In the genomic region with DNA sequence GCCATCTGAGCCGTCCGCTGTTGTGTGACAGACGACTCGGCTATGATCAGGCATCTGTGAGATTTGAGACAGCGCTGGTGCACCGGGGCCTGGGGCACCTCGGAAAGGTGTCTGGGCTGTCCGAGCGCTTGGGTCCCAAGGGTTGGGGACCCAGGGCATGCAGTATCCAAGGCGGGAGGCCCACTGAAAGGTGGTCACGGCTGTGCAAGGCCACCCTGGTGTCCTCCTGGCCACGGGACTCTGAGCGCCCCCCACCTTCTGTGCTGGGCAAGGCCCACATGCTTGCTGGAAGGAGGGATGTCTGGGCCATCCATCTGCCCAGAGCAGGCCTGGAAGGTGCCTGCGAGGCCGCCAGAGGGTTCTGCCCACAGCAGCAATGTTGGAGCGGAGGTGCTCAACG, we compare ENCODE assay signal across 21 cellular contexts. TPM values are rescaled to one million over a fixed set of nuclear protein-coding genes. Genes with fewer than 3 reads are reported as not detected.
"Had no signal": no experiment of that assay in that cellular context is flagged by ENCODE, and none has a peak within 500 bp of the region (broad histone marks: within the 10 kb centered on the region; RNA-seq: fewer than 3 reads in every experiment).

No MANE protein-coding gene starts in this region.

- ATAC-seq: foreskin keratinocyte, left cardiac atrium, lower lobe of right lung, natural killer cell had no signal

- H3K4me1 ChIP-seq: colonic mucosa, foreskin keratinocyte, left ventricle myocardium inferior, lower lobe of right lung, right atrium auricular region had no signal

- H3K9me3 ChIP-seq: ovary had no signal

- DNase-seq: colonic mucosa; effector CD4-positive, alpha-beta T cell; endodermal cell; erythroblast; foreskin keratinocyte; kidney; left cardiac atrium; left ventricle myocardium inferior; lower lobe of right lung; natural killer cell; nucleus accumbens; ovary; small intestine; stimulated activated CD4-positive, alpha-beta T cell treated with anti-CD3 and anti-CD28 coated beads, Interleukin-12 subunit alpha, Interleukin-12 subunit beta, amount 100 ng/mL, for 4 hours; stimulated activated naive CD4-positive, alpha-beta T cell treated with Interleukin-2 at 50 U/mL for 16 hours; trophoblast cell had no signal

- H3K4me3 ChIP-seq: colonic mucosa, left ventricle myocardium inferior, lower lobe of right lung, ovary, right atrium auricular region had no signal

- H3K27ac Mint-ChIP-seq: endodermal cell, memory B cell, mesothelial cell of epicardium, natural killer cell had no signal

- H3K27ac ChIP-seq: colonic mucosa, foreskin keratinocyte, left ventricle myocardium inferior, lower lobe of right lung, ovary, right atrium auricular region had no signal

- H3K4me1 Mint-ChIP-seq: endodermal cell, memory B cell, mesothelial cell of epicardium, natural killer cell, neural crest cell had no signal

- H3K27me3 Mint-ChIP-seq: memory B cell had no signal

- H3K36me3 ChIP-seq: colonic mucosa, ovary had no signal

- H3K4me3 Mint-ChIP-seq: endodermal cell, memory B cell, mesothelial cell of epicardium, natural killer cell, neural crest cell had no signal

- H3K27me3 ChIP-seq: colonic mucosa, foreskin keratinocyte, ovary, right atrium auricular region had no signal

RNA-seq across cellular contexts. Expression of a gene that starts 51.9 kb away (rescaled TPM):
- total RNA-seq: myocyte, natural killer cell had no signal
